ENCODE assay signal across 33 cellular contexts in the genomic region with DNA sequence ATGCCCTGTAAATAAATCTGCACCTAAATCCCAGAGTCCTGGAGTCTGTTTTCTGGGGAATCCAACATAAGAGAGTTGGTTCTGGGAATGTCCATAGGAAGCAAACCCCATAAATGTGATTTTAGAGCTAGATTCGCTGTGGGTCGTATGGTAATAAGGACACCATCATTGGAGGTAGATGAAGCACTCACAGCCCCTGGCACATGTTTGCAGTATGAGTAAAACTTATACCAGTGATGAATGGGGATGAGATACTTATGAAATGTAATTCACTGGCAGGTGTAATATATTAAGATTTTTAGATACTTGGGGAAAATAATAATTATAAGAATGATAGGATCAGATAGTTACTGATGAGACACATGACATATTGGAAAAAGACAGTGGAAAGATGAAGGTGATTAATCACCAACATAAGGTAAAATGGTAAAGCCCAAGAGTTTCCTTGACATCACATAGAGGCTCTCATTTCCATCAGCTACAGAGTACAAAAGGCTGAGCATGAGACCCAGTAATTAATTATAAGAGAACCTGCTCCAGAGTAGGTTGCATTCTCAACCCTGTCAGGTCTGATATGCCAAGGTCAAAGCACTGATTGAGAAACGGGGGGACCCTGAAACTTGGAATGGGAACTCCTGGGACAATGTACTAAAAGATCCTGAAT. TPM values are rescaled to one million over a fixed set of nuclear protein-coding genes. Genes with fewer than 3 reads are reported as not detected.
"Had no signal": no experiment of that assay in that cellular context is flagged by ENCODE, and none has a peak within 500 bp of the region (broad histone marks: within the 10 kb centered on the region; RNA-seq: fewer than 3 reads in every experiment).

No MANE protein-coding gene starts in this region.

- H3K36me3 ChIP-seq: brain microvascular endothelial cell, esophagus muscularis mucosa, gastrocnemius medialis, heart left ventricle, WERI-Rb-1 had no signal

- DNase-seq: activated B cell treated with CpG ODN at 0.5 μM for 24 hours; activated CD4-positive, alpha-beta memory T cell treated with anti-CD3 and anti-CD28 coated beads, Interleukin-2, amount 10 ng/mL, durations not matched to agents 7 days and 5 days; activated CD4-positive, alpha-beta T cell treated with anti-CD3 and anti-CD28 coated beads, Interleukin-2, amount 10 ng/mL, durations not matched to agents 24 days and 14 days; activated CD8-positive, alpha-beta memory T cell treated with anti-CD3 and anti-CD28 coated beads, Interleukin-2, amount 10 ng/mL, durations not matched to agents 7 days and 5 days; activated CD8-positive, alpha-beta memory T cell treated with anti-CD3 and anti-CD28 coated beads, Interleukin-2, amount 50 U/mL, for 4 hours; activated effector memory CD4-positive, alpha-beta T cell treated with anti-CD3 and anti-CD28 coated beads, Interleukin-2, amount 50 U/mL, for 16 hours; activated naive CD4-positive, alpha-beta T cell treated with anti-CD3 and anti-CD28 coated beads, Interleukin-2, amount 10 ng/mL, durations not matched to agents 7 days and 5 days; activated naive CD8-positive, alpha-beta T cell treated with anti-CD3 and anti-CD28 coated beads, Interleukin-2, amount 10 ng/mL, durations not matched to agents 7 days and 5 days; activated T-cell treated with anti-CD3 and anti-CD28 coated beads, Interleukin-2, amount 50 U/mL, for 1 hour; activated T-cell treated with anti-CD3 and anti-CD28 coated beads, Interleukin-2, amount 50 U/mL, for 48 hours; amniotic stem cell; anterior cingulate cortex; brain microvascular endothelial cell; cortex of kidney; dermis blood vessel endothelial cell; effector CD4-positive, alpha-beta T cell; effector memory CD8-positive, alpha-beta T cell; erythroblast; foreskin keratinocyte; gastrocnemius medialis; glutamatergic neuron; heart left ventricle; T-helper 1 cell; T-helper 17 cell; T1000; WERI-Rb-1 had no signal

- H3K4me3 Mint-ChIP-seq: activated B cell treated with CpG ODN at 0.5 μM for 24 hours; activated CD4-positive, alpha-beta memory T cell treated with anti-CD3 and anti-CD28 coated beads, Interleukin-2, amount 10 ng/mL, durations not matched to agents 7 days and 5 days; activated CD4-positive, alpha-beta T cell treated with anti-CD3 and anti-CD28 coated beads, Interleukin-2, amount 10 ng/mL, durations not matched to agents 24 days and 14 days; activated CD8-positive, alpha-beta memory T cell treated with anti-CD3 and anti-CD28 coated beads, Interleukin-2, amount 10 ng/mL, durations not matched to agents 7 days and 5 days; activated naive CD4-positive, alpha-beta T cell treated with anti-CD3 and anti-CD28 coated beads, Interleukin-2, amount 10 ng/mL, durations not matched to agents 7 days and 5 days; activated naive CD8-positive, alpha-beta T cell treated with anti-CD3 and anti-CD28 coated beads, Interleukin-2, amount 10 ng/mL, durations not matched to agents 7 days and 5 days; activated T-helper 1 cell treated with anti-CD3 and anti-CD28 coated beads, Interleukin-12 subunit alpha, Interleukin-12 subunit beta, Interleukin-2, Interleukin-4 antibody, amounts not matched to agents 30 ng/mL and 10 ng/mL and 1 ng/mL, durations not matched to agents 14 hours and 24 hours and 36 hours; central memory CD8-positive, alpha-beta T cell; effector memory CD8-positive, alpha-beta T cell; T-helper 17 cell; T-helper 2 cell treated with Interferon-gamma antibody and Interleukin-4, amounts not matched to agents 5 μg/mL and 100 μg/mL, for 36 hours had no signal

- H3K9me3 ChIP-seq: gastrocnemius medialis had no signal

- H3K4me3 ChIP-seq: esophagus muscularis mucosa, gastrocnemius medialis, heart left ventricle had no signal

- H3K27ac ChIP-seq: brain microvascular endothelial cell, esophagus muscularis mucosa, foreskin keratinocyte, gastrocnemius medialis, heart left ventricle, WERI-Rb-1 had no signal

- H3K27ac Mint-ChIP-seq: activated B cell treated with CpG ODN at 0.5 μM for 24 hours; activated CD4-positive, alpha-beta memory T cell treated with anti-CD3 and anti-CD28 coated beads, Interleukin-2, amount 10 ng/mL, durations not matched to agents 7 days and 5 days; activated CD4-positive, alpha-beta T cell treated with anti-CD3 and anti-CD28 coated beads, Interleukin-2, amount 10 ng/mL, durations not matched to agents 24 days and 14 days; activated naive CD4-positive, alpha-beta T cell treated with anti-CD3 and anti-CD28 coated beads, Interleukin-2, amount 10 ng/mL, durations not matched to agents 7 days and 5 days; activated T-helper 2 cell treated with anti-CD3 and anti-CD28 coated beads, Interferon-gamma antibody, Interleukin-2, Interleukin-4, amounts not matched to agents 10 μg/mL and 5 μg/mL and 100 μg/mL, durations not matched to agents 14 hours and 24 hours and 36 hours; effector memory CD8-positive, alpha-beta T cell; T-helper 17 cell had no signal

- ATAC-seq: activated CD4-positive, CD25-positive, alpha-beta regulatory T cell treated with anti-CD3 and anti-CD28 coated beads, Interleukin-2, amount 50 U/mL, for 24 hours; effector memory CD8-positive, alpha-beta T cell; foreskin keratinocyte; gastrocnemius medialis; heart left ventricle; T-helper 17 cell had no signal

- H3K4me1 ChIP-seq: esophagus muscularis mucosa, foreskin keratinocyte, gastrocnemius medialis had no signal

- H3K27me3 Mint-ChIP-seq: activated B cell treated with CpG ODN at 0.5 μM for 24 hours; activated CD4-positive, alpha-beta memory T cell treated with anti-CD3 and anti-CD28 coated beads, Interleukin-2, amount 10 ng/mL, durations not matched to agents 7 days and 5 days; activated CD4-positive, alpha-beta T cell treated with anti-CD3 and anti-CD28 coated beads, Interleukin-2, amount 10 ng/mL, durations not matched to agents 24 days and 14 days; activated CD8-positive, alpha-beta memory T cell treated with anti-CD3 and anti-CD28 coated beads, Interleukin-2, amount 10 ng/mL, durations not matched to agents 7 days and 5 days; activated naive CD4-positive, alpha-beta T cell treated with anti-CD3 and anti-CD28 coated beads, Interleukin-2, amount 10 ng/mL, durations not matched to agents 7 days and 5 days; activated naive CD8-positive, alpha-beta T cell treated with anti-CD3 and anti-CD28 coated beads, Interleukin-2, amount 10 ng/mL, durations not matched to agents 7 days and 5 days; central memory CD8-positive, alpha-beta T cell; effector memory CD8-positive, alpha-beta T cell; T-helper 17 cell had no signal

- H3K27me3 ChIP-seq: brain microvascular endothelial cell, esophagus muscularis mucosa, foreskin keratinocyte, gastrocnemius medialis, heart left ventricle had no signal

RNA-seq across cellular contexts. Expression of a gene that starts 44.7 kb away (rescaled TPM):
- total RNA-seq: activated B cell treated with CpG ODN at 0.5 μM for 24 hours, bronchial epithelial cell, dermis blood vessel endothelial cell, foreskin keratinocyte had no signal
